In genomic region chr5:138354387-138354786, GRCh38 we compare ENCODE assay signal across 8 cellular contexts. TPM values are rescaled to one million over a fixed set of nuclear protein-coding genes. Genes with fewer than 3 reads are reported as not detected.
DNase-seq lines count a peak whose midpoint lies in the region; ATAC-seq and TF ChIP-seq lines count a peak whose summit lies in the region.

No MANE protein-coding gene starts in this region.

- TF ChIP-seq CTCF in GM12864 (IDR thresholded peaks at IDR 0.05; ENCODE audit: low read depth, low read length, missing control alignments) (no peak), RWPE2 (IDR thresholded peaks at IDR 0.05; ENCODE audit: poor library complexity, severe bottlenecking) (no peak), esophagus squamous epithelium (IDR thresholded peaks at IDR 0.05) (no peak)

- DNase-seq in GM12864 (ENCODE audit: low read depth) (no peak), RWPE2 (ENCODE audit: low spot score) (no peak), esophagus squamous epithelium (lab: John Stamatoyannopoulos, UW) (no peak)
- DNase-seq in activated CD4-positive, CD25-positive, alpha-beta regulatory T cell treated with anti-CD3 and anti-CD28 coated beads, Interleukin-2, amount 50 U/mL, for 72 hours: no peak

- WGBS in esophagus squamous epithelium, 2 donors: 3 to 8% methylated on average over 5 of the region's 5 CpGs

- H3K9ac ChIP-seq in rectal smooth muscle tissue (ENCODE audit: low read length): no peak overlapping the region

- TF ChIP-seq POLR2A in esophagus squamous epithelium (IDR thresholded peaks at IDR 0.05): no peak

- intact Hi-C loops in esophagus squamous epithelium (cut with DNase I): no loop called here

- no peak for ATAC-seq in RWPE2 (ENCODE audit: low read depth)
- ATAC-seq in GM19395 (IDR thresholded peaks at IDR 0.05; ENCODE audit: unreplicated experiment): no peak
- ATAC-seq in GM18519 (IDR thresholded peaks at IDR 0.05; ENCODE audit: low FRiP score, unreplicated experiment): no peak
- no peak for ATAC-seq in GM18498 (IDR thresholded peaks at IDR 0.05; ENCODE audit: unreplicated experiment)

- H3K27ac ChIP-seq in RWPE2 (ENCODE audit: poor library complexity, severe bottlenecking) (peak overlapping the region; percentile 60), esophagus squamous epithelium (peak overlapping the region in 3 of 4 donors; percentile 97 to 99 (median 97)), rectal smooth muscle tissue (ENCODE audit: low read depth, low read length) (peak overlapping the region; percentile 91)

- H3K4me1 ChIP-seq in RWPE2 (ENCODE audit: insufficient read depth, poor library complexity, severe bottlenecking) (peaks cover 16% of the 10 kb centered on the region), esophagus squamous epithelium (peaks cover 8 to 46% (median 23%) of the 10 kb centered on the region in 3 donors), rectal smooth muscle tissue (ENCODE audit: control insufficient read depth, insufficient read depth, low read length) (peaks cover 13% of the 10 kb centered on the region)

- H3K27me3 ChIP-seq in RWPE2 (ENCODE audit: insufficient read depth, poor library complexity, severe bottlenecking) (no peaks in the 10 kb centered on the region), esophagus squamous epithelium (no peaks in the 10 kb centered on the region), rectal smooth muscle tissue (ENCODE audit: control insufficient read depth, insufficient read depth, low read length) (no peaks in the 10 kb centered on the region)

- H3K36me3 ChIP-seq in RWPE2 (ENCODE audit: low read depth): 0 out of 2 replicates have a peak, but pooled peaks cover 3% of the 10 kb centered on the region
- peaks cover 0 to under 1% (median 0%) of the 10 kb centered on the region in 3 donors for H3K36me3 ChIP-seq in esophagus squamous epithelium
- H3K36me3 ChIP-seq in rectal smooth muscle tissue (ENCODE audit: control insufficient read depth, insufficient read depth, low read length): no peaks in the 10 kb centered on the region

- peaks cover 3% of the 10 kb centered on the region for H3K9me3 ChIP-seq in RWPE2 (ENCODE audit: severe bottlenecking)
- H3K9me3 ChIP-seq in esophagus squamous epithelium: peaks cover 0 to 6% (median 5%) of the 10 kb centered on the region in 3 donors

- peak overlapping the region; percentile 87 for H3K4me3 ChIP-seq in GM12864 (ENCODE audit: low read depth, low read length)
- peak overlapping the region; percentile 79 for H3K4me3 ChIP-seq in RWPE2 (ENCODE audit: severe bottlenecking)
- peak overlapping the region; percentile 88 to 98 (median 92) for H3K4me3 ChIP-seq in esophagus squamous epithelium
- peak overlapping the region; percentile 91 for H3K4me3 ChIP-seq in rectal smooth muscle tissue (ENCODE audit: low read length)

RNA-seq across cellular contexts. Expression of gene KDM3B, which starts 1.9 kb away (rescaled TPM):
- 10 to 100 TPM; 34.5 to 53.8 (median 36.2) TPM for total RNA-seq in esophagus squamous epithelium

RNA-seq across cellular contexts. Expression of gene FAM53C, which starts 16.3 kb away (rescaled TPM):
- 10 to 100 TPM; 12.1 to 14.2 (median 13.4) TPM for total RNA-seq in esophagus squamous epithelium

RNA-seq across cellular contexts. Expression of gene CDC25C, which starts 22.8 kb away (rescaled TPM):
- 1 to 10 TPM in 3 of 4 donors, under 1 TPM in 1; 0.80 to 3.1 (median 1.8) TPM for total RNA-seq in esophagus squamous epithelium
